Comparison of ENCODE assay signal across 8 cellular contexts in genomic region chr13:25171517-25172302, GRCh38. TPM values are rescaled to one million over a fixed set of nuclear protein-coding genes. Genes with fewer than 3 reads are reported as not detected.
A peak's percentile ranks its signal among the peaks of the same experiment; 100 is the strongest.
DNase-seq lines count a peak whose midpoint lies in the region; ATAC-seq and TF ChIP-seq lines count a peak whose summit lies in the region.

Gene AMER2, minus strand, starts transcription at chr13:25172288. Its CDS starts 669 bp downstream, at chr13:25171619.

- 4 to 6% methylated on average over 44 to 50 of the region's 50 CpGs for WGBS in GM23248 (ENCODE audit: low coverage in 1 of 2, low lambda C conversion rate in 2 of 2, missing lambda C conversion rate in 2 of 2), 2 experiments

- H3K27me3 ChIP-seq in AG04450 (ENCODE audit: control insufficient read depth, insufficient read depth, low read length) (peaks cover 31% of the 10 kb centered on the region), GM23248 (replicated peaks; ENCODE audit: insufficient read depth) (peaks cover 68% of the 10 kb centered on the region)

- no peaks in the 10 kb centered on the region for H3K4me1 ChIP-seq in GM23248 (ENCODE audit: insufficient read depth)

- DNase-seq in AG04450 (ENCODE audit: low read depth, low spot score) (no peak), GM23248 (peak; percentile 49), glutamatergic neuron (peak; percentile 76), putamen (ENCODE audit: low spot score) (peak; percentile 89), KG1 (lab: John Stamatoyannopoulos, UW) (no peak), LoVo (ENCODE audit: low spot score) (no peak)
- no peak for DNase-seq in activated CD4-positive, alpha-beta memory T cell treated with anti-CD3 and anti-CD28 coated beads, Interleukin-2, amount 10 ng/mL, durations not matched to agents 7 days and 5 days

- no peak for ATAC-seq in HG02852 (IDR thresholded peaks at IDR 0.05; ENCODE audit: unreplicated experiment)

- H4K20me1 ChIP-seq in GM23248 (ENCODE audit: insufficient read depth) = no peaks in the 10 kb centered on the region

- CTCF ChIA-PET in AG04450 (lab: Charles Lee) = interaction anchor here (1.4 kb wide), 1 partner anchor 58 kb away, joined by 3 read pairs; no protein-coding TSS in a partner anchor
- CTCF ChIA-PET in activated CD4-positive, alpha-beta memory T cell treated with anti-CD3 and anti-CD28 coated beads, Interleukin-2, amount 10 ng/mL, durations not matched to agents 7 days and 5 days (lab: Charles Lee) = no interaction called here

- H3F3A ChIP-seq in GM23248 (ENCODE audit: insufficient read depth) = no peaks in the 10 kb centered on the region

- H3K9me3 ChIP-seq in AG04450 (ENCODE audit: control insufficient read depth, insufficient read depth, low read length) = peaks cover 7% of the 10 kb centered on the region; the same call in 1 of the 2 replicates
- no peaks in the 10 kb centered on the region for H3K9me3 ChIP-seq in GM23248 (ENCODE audit: low read depth)

- no peaks in the 10 kb centered on the region for H3K9me3 Mint-ChIP-seq in activated CD4-positive, alpha-beta memory T cell treated with anti-CD3 and anti-CD28 coated beads, Interleukin-2, amount 10 ng/mL, durations not matched to agents 7 days and 5 days
- peaks cover 13% of the 10 kb centered on the region for H3K9me3 Mint-ChIP-seq in glutamatergic neuron (ENCODE audit: unreplicated experiment)

- in situ Hi-C loops in GM23248 (cut with MboI) = no loop called here

- TF ChIP-seq CTCF in AG04450 (IDR thresholded peaks at IDR 0.05; ENCODE audit: low read depth, low read length) (no peak), glutamatergic neuron (IDR thresholded peaks at IDR 0.05; ENCODE audit: partially characterized antibody, unreplicated experiment) (no peak)

- H3K79me2 ChIP-seq in GM23248 (ENCODE audit: insufficient read depth) = no peaks in the 10 kb centered on the region

- H3K27me3 Mint-ChIP-seq in activated CD4-positive, alpha-beta memory T cell treated with anti-CD3 and anti-CD28 coated beads, Interleukin-2, amount 10 ng/mL, durations not matched to agents 7 days and 5 days = peaks cover 57% of the 10 kb centered on the region
- H3K27me3 Mint-ChIP-seq in glutamatergic neuron (ENCODE audit: unreplicated experiment) = peaks cover 17% of the 10 kb centered on the region

- H3K4me1 Mint-ChIP-seq in activated CD4-positive, alpha-beta memory T cell treated with anti-CD3 and anti-CD28 coated beads, Interleukin-2, amount 10 ng/mL, durations not matched to agents 7 days and 5 days = peaks cover 11% of the 10 kb centered on the region
- H3K4me1 Mint-ChIP-seq in glutamatergic neuron (ENCODE audit: low read depth, unreplicated experiment) = peaks cover 16% of the 10 kb centered on the region

- H3K9me2 ChIP-seq in GM23248 (ENCODE audit: insufficient read depth) = no peaks in the 10 kb centered on the region

- H3K36me3 ChIP-seq in GM23248 (ENCODE audit: low read depth) = no peaks in the 10 kb centered on the region

- H3K4me3 ChIP-seq in AG04450 (ENCODE audit: low read depth, low read length) (peak within 1 kb of the TSS; percentile 32), GM23248 (peak within 1 kb of the TSS; percentile 46)

- POLR2A ChIA-PET in AG04450 (lab: Yijun Ruan, JAX) = no interaction called here
- POLR2A ChIA-PET in activated CD4-positive, alpha-beta memory T cell treated with anti-CD3 and anti-CD28 coated beads, Interleukin-2, amount 10 ng/mL, durations not matched to agents 7 days and 5 days (lab: Charles Lee) = no interaction called here

- peak within 1 kb of the TSS; percentile 15; the same call in 1 of the 2 replicates for H2AFZ ChIP-seq in GM23248

- peaks cover 2% of the 10 kb centered on the region for H3K36me3 Mint-ChIP-seq in activated CD4-positive, alpha-beta memory T cell treated with anti-CD3 and anti-CD28 coated beads, Interleukin-2, amount 10 ng/mL, durations not matched to agents 7 days and 5 days (ENCODE audit: low read depth)
- H3K36me3 Mint-ChIP-seq in glutamatergic neuron (ENCODE audit: unreplicated experiment) = peaks cover 9% of the 10 kb centered on the region

- peak within 1 kb of the TSS; percentile 58 for H3K4me2 ChIP-seq in GM23248 (ENCODE audit: unreplicated experiment)

- H3K27ac ChIP-seq in AG04450 (ENCODE audit: low read depth, low read length) = no peak within 1 kb of the TSS
- no peak within 1 kb of the TSS for H3K27ac ChIP-seq in GM23248

- H3K9ac ChIP-seq in GM23248 = no peak within 1 kb of the TSS

- peak within 1 kb of the TSS; percentile 0 for H3K4me3 Mint-ChIP-seq in activated CD4-positive, alpha-beta memory T cell treated with anti-CD3 and anti-CD28 coated beads, Interleukin-2, amount 10 ng/mL, durations not matched to agents 7 days and 5 days
- peak within 1 kb of the TSS; percentile 89 for H3K4me3 Mint-ChIP-seq in glutamatergic neuron (ENCODE audit: unreplicated experiment)

- H3K27ac Mint-ChIP-seq in activated CD4-positive, alpha-beta memory T cell treated with anti-CD3 and anti-CD28 coated beads, Interleukin-2, amount 10 ng/mL, durations not matched to agents 7 days and 5 days = no peak within 1 kb of the TSS
- H3K27ac Mint-ChIP-seq in glutamatergic neuron (ENCODE audit: unreplicated experiment) = peak within 1 kb of the TSS; percentile 71

RNA-seq across cellular contexts. Expression of gene AMER2, which starts in this region (rescaled TPM):
- polyA plus RNA-seq in AG04450 (2011; rRNA removed) (not detected in 2 replicates), GM23248 (2016; fragmentation: Nextera tagmentation; extraction: Ambion mirVana) (not detected in 2 replicates)
- polyA minus RNA-seq in AG04450 (2011; rRNA and poly(A)+ RNA removed) = not detected in 2 replicates
- not detected in 2 replicates for total RNA-seq in GM23248 (2014; rRNA removed; shearing (Covaris generic))
- not detected for total RNA-seq in activated CD4-positive, alpha-beta memory T cell treated with anti-CD3 and anti-CD28 coated beads, Interleukin-2, amount 10 ng/mL, durations not matched to agents 7 days and 5 days
- total RNA-seq in glutamatergic neuron (ENCODE audit: unreplicated experiment) = 1.5 TPM

Comparison
In these comparisons a context has a peak if more than half of its experiments do, and no peak if none do; other contexts are left out.
1. Peak in DNase-seq, H3K4me3 ChIP-seq and H3K4me2 ChIP-seq in GM23248; RNA of the gene not detected or under 1 TPM.
2. DNase-seq: peak in glutamatergic neuron (single experiment) and putamen (single experiment); none in AG04450 (single experiment), activated CD4-positive, alpha-beta memory T cell treated with anti-CD3 and anti-CD28 coated beads, Interleukin-2, amount 10 ng/mL, durations not matched to agents 7 days and 5 days (single experiment), KG1 (single experiment) and LoVo (single experiment).